8 cellular contexts compared by ENCODE assay signal in genomic region chr12:90854136-90854689, GRCh38.
A peak's percentile ranks its signal among the peaks of the same experiment; 100 is the strongest.
DNase-seq lines count a peak whose midpoint lies in the region; ATAC-seq, FAIRE-seq and TF ChIP-seq lines count a peak whose summit lies in the region.

No MANE protein-coding gene starts in this region.

- POLR2A ChIA-PET in OCI-LY7 (lab: Charles Lee) (interaction anchor here (0.7 kb wide), 3 partner anchors 10 to 572 kb away, joined by 3 to 5 read pairs (median 4); no protein-coding TSS in a partner anchor), endothelial cell of umbilical vein (lab: Charles Lee) (no interaction called here)

- peak; percentile 8 for DNase-seq in NCI-H146 (lab: John Stamatoyannopoulos, UW)
- no peak for DNase-seq in NCI-H146 treated with DMSO at 0.1 percent for 48 hours (lab: John Stamatoyannopoulos, UW; ENCODE audit: unreplicated experiment)
- DNase-seq in OCI-LY7 (ENCODE audit: low spot score): peak; percentile 40
- peak; percentile 60 for DNase-seq in endothelial cell of umbilical vein (ENCODE audit: low read depth, low spot score)
- DNase-seq in activated naive CD4-positive, alpha-beta T cell treated with anti-CD3 and anti-CD28 coated beads, Interleukin-2, amount 50 U/mL, for 16 hours: no peak

- H3K36me3 ChIP-seq in OCI-LY7 (ENCODE audit: insufficient read depth, low read length): no peaks in the 10 kb centered on the region
- H3K36me3 ChIP-seq in endothelial cell of umbilical vein (ENCODE audit: control insufficient read depth in 2 of 2, extremely low read depth in 1 of 2, insufficient read depth in 2 of 2, low read length in 2 of 2): no peaks in the 10 kb centered on the region
- H3K36me3 ChIP-seq in neural cell (ENCODE audit: insufficient read depth, low read length): no peaks in the 10 kb centered on the region

- TF ChIP-seq EP300 in neural cell (conservative IDR thresholded peaks at IDR 0.05; ENCODE audit: poor library complexity, severe bottlenecking): no peak

- peak; percentile 81 for TF ChIP-seq RAD21 in neural cell (conservative IDR thresholded peaks at IDR 0.05)

- H3K9me2 ChIP-seq in OCI-LY7 (ENCODE audit: insufficient read depth, low read length) (no peaks in the 10 kb centered on the region), neural cell (ENCODE audit: insufficient read depth, low read length) (no peaks in the 10 kb centered on the region)

- H3K4me3 ChIP-seq in OCI-LY7 (ENCODE audit: low read depth, low read length, poor library complexity, severe bottlenecking): no peak overlapping the region
- no peak overlapping the region for H3K4me3 ChIP-seq in endothelial cell of umbilical vein (replicated peaks in 1 of 3; ENCODE audit: insufficient read depth in 1 of 3, low read depth in 1 of 3, low read length in 3 of 3)
- H3K4me3 ChIP-seq in neural cell (ENCODE audit: low read length): no peak overlapping the region

- H3K79me2 ChIP-seq in OCI-LY7 (ENCODE audit: insufficient read depth, low read depth, low read length) (no peaks in the 10 kb centered on the region), endothelial cell of umbilical vein (ENCODE audit: control insufficient read depth, insufficient read depth, low read length) (no peaks in the 10 kb centered on the region), neural cell (replicated peaks; ENCODE audit: insufficient read depth, low read length) (no peaks in the 10 kb centered on the region)

- H3K9me1 ChIP-seq in endothelial cell of umbilical vein (replicated peaks; ENCODE audit: control insufficient read depth, extremely low read depth, insufficient read depth, low read length): no peaks in the 10 kb centered on the region

- no peak overlapping the region for H3K4me2 ChIP-seq in OCI-LY7 (ENCODE audit: low read length)
- no peak overlapping the region for H3K4me2 ChIP-seq in endothelial cell of umbilical vein (ENCODE audit: insufficient read depth, low read length)
- H3K4me2 ChIP-seq in neural cell (ENCODE audit: low read length): no peak overlapping the region

- dilution Hi-C loops in endothelial cell of umbilical vein (cut with MboI; ENCODE audit: extremely low pct_ligation_motif_present, low sequenced_read_pairs): no loop called here

- H3K27ac ChIP-seq in OCI-LY7 (ENCODE audit: low read depth, low read length, poor library complexity, severe bottlenecking) (no peak overlapping the region), endothelial cell of umbilical vein (ENCODE audit: insufficient read depth, low read depth, low read length) (no peak overlapping the region), neural cell (ENCODE audit: low read length) (no peak overlapping the region)

- peak; percentile 91 for TF ChIP-seq CTCF in OCI-LY7 (conservative IDR thresholded peaks at IDR 0.05; ENCODE audit: low read length)
- peak; percentile 59 to 63 for TF ChIP-seq CTCF in endothelial cell of umbilical vein (IDR thresholded peaks at IDR 0.05; ENCODE audit: extremely low read depth in 1 of 2, insufficient read depth in 1 of 2, low read depth in 1 of 2, low read length in 2 of 2)
- TF ChIP-seq CTCF in neural cell (IDR thresholded peaks at IDR 0.05; ENCODE audit: poor library complexity, severe bottlenecking): peak; percentile 78

- BruUV-seq in OCI-LY7 (replicated peaks; lab: Mats Ljungman, UMichigan): no TSS peak
- no TSS peak for BruUV-seq in endothelial cell of umbilical vein (replicated peaks; lab: Mats Ljungman, UMichigan)

- H2AFZ ChIP-seq in OCI-LY7 (ENCODE audit: low read length): no peak overlapping the region
- no peak overlapping the region for H2AFZ ChIP-seq in endothelial cell of umbilical vein (ENCODE audit: low read depth, low read length)
- H2AFZ ChIP-seq in neural cell (ENCODE audit: low read depth, low read length): no peak overlapping the region

- H3K9me3 ChIP-seq in OCI-LY7 (ENCODE audit: low read length) (no peaks in the 10 kb centered on the region), endothelial cell of umbilical vein (replicated peaks; ENCODE audit: control insufficient read depth, insufficient read depth, low read length) (no peaks in the 10 kb centered on the region), neural cell (ENCODE audit: low read length) (no peaks in the 10 kb centered on the region)

- H4K20me1 ChIP-seq in OCI-LY7 (ENCODE audit: insufficient read depth, low read length) (no peaks in the 10 kb centered on the region), endothelial cell of umbilical vein (replicated peaks; ENCODE audit: control insufficient read depth, extremely low read depth, insufficient read depth, low read length) (no peaks in the 10 kb centered on the region), neural cell (ENCODE audit: insufficient read depth) (no peaks in the 10 kb centered on the region)

- no peak for TF ChIP-seq POLR2A in endothelial cell of umbilical vein (IDR thresholded peaks at IDR 0.05; ENCODE audit: low read depth, low read length)

- no peak for FAIRE-seq in endothelial cell of umbilical vein (lab: Jason Lieb, UNC)

- CTCF ChIA-PET in OCI-LY7 (lab: Charles Lee; ENCODE audit: unreplicated experiment): no interaction called here
- CTCF ChIA-PET in endothelial cell of umbilical vein (lab: Charles Lee): interaction anchor here (0.6 to 2.3 kb wide), 49 partner anchors 10 to 1310 kb away, joined by 3 to 25 read pairs (median 4); partner anchors contain the start of gene ATP2B1

- H3F3A ChIP-seq in neural cell (ENCODE audit: insufficient read depth, low read length, poor library complexity, severe bottlenecking): no peaks in the 10 kb centered on the region

- ATAC-seq in GM19438 (IDR thresholded peaks at IDR 0.05; ENCODE audit: low read depth, unreplicated experiment) (peak; percentile 65), HG03521 (IDR thresholded peaks at IDR 0.05; ENCODE audit: unreplicated experiment) (peak; percentile 65)

- H3K27me3 ChIP-seq in endothelial cell of umbilical vein (ENCODE audit: control insufficient read depth in 2 of 2, insufficient read depth in 2 of 2, low read length in 2 of 2) (no peaks in the 10 kb centered on the region), neural cell (ENCODE audit: insufficient read depth, low read depth, low read length) (no peaks in the 10 kb centered on the region)

- H3K9ac ChIP-seq in endothelial cell of umbilical vein (replicated peaks; ENCODE audit: extremely low read depth, insufficient read depth, low read length): no peak overlapping the region
- no peak overlapping the region for H3K9ac ChIP-seq in neural cell (ENCODE audit: low read length)

- intact Hi-C loops in OCI-LY7 (cut with micrococcal nuclease; ENCODE audit: unreplicated experiment): no loop called here
- intact Hi-C loops in endothelial cell of umbilical vein (cut with micrococcal nuclease): loop anchor here (1.0 to 10.0 kb wide), 7 partner anchors 157 to 1311 kb away; no protein-coding TSS in a partner anchor

- no peaks in the 10 kb centered on the region for H3K4me1 ChIP-seq in OCI-LY7 (ENCODE audit: insufficient read depth, low read length, poor library complexity, severe bottlenecking)
- H3K4me1 ChIP-seq in endothelial cell of umbilical vein (ENCODE audit: control insufficient read depth, extremely low read depth, insufficient read depth, low read length): no peaks in the 10 kb centered on the region

TF ChIP-seq in endothelial cell of umbilical vein, 7 proteins besides CTCF, POLR2A, EP300 and RAD21:
- TF ChIP-seq MYC (IDR thresholded peaks at IDR 0.05; ENCODE audit: low read depth, low read length) (no peak), MAX (IDR thresholded peaks at IDR 0.05; ENCODE audit: insufficient read depth, insufficient read length) (no peak), JUN (IDR thresholded peaks at IDR 0.05; ENCODE audit: borderline replicate concordance, insufficient read depth, insufficient read length, low read depth) (no peak), POLR2AphosphoS5 (IDR thresholded peaks at IDR 0.05; ENCODE audit: insufficient read depth, low read depth, low read length) (no peak), GATA2 (IDR thresholded peaks at IDR 0.05; ENCODE audit: insufficient read depth, insufficient read length, low read depth, low read length) (no peak), FOS (IDR thresholded peaks at IDR 0.05; ENCODE audit: borderline replicate concordance, insufficient read depth, low read length) (no peak), EZH2 (IDR thresholded peaks at IDR 0.05; ENCODE audit: borderline replicate concordance, low read depth, low read length, severe bottlenecking) (no peak)
TF ChIP-seq in endothelial cell of umbilical vein: peak in this region for 0.

TF ChIP-seq in neural cell, 6 proteins besides CTCF, POLR2A, EP300 and RAD21:
- TF ChIP-seq TAF1 (IDR thresholded peaks at IDR 0.05; ENCODE audit: low read depth) (no peak), EZH2 (IDR thresholded peaks at IDR 0.05; ENCODE audit: borderline replicate concordance, insufficient read depth, low read length, poor library complexity, severe bottlenecking) (no peak), REST (IDR thresholded peaks at IDR 0.05; ENCODE audit: borderline replicate concordance) (no peak), POLR2AphosphoS5 (IDR thresholded peaks at IDR 0.05) (no peak), SMC3 (conservative IDR thresholded peaks at IDR 0.05; ENCODE audit: poor library complexity) (peak; percentile 77), MXI1 (conservative IDR thresholded peaks at IDR 0.05; ENCODE audit: poor library complexity, severe bottlenecking) (no peak)

Comparison
In these comparisons a context has a peak if more than half of its experiments do, and no peak if none do; other contexts are left out.
1. DNase-seq: peak in NCI-H146 (single experiment), OCI-LY7 (single experiment) and endothelial cell of umbilical vein (single experiment); none in NCI-H146 treated with DMSO at 0.1 percent for 48 hours (single experiment) and activated naive CD4-positive, alpha-beta T cell treated with anti-CD3 and anti-CD28 coated beads, Interleukin-2, amount 50 U/mL, for 16 hours (single experiment).
2. Peak in every context shown above with its lines, with median percentiles within 50 percentile points of each other: CTCF ChIP-seq.